Comparison of ENCODE assay signal across 8 cellular contexts in the genomic region with DNA sequence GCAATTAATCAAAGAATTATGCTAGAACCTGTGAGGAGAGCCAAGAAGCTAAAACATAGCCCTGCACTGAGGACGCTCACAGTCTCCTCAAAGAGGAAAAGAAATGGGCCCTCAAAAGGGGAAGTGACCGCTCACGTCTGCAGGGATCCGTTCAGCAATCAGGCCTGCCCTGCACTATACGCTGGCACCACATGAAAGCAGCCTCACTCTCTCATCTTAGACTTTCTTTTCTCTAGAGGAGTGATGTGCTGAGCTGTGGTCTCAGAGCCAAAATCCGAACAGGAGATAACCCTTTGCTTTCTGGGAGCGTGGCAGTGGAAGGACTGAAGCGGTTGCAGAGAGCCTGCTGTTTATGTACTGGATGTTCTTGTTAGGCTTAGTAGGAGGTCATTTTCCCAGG. TPM values are rescaled to one million over a fixed set of nuclear protein-coding genes. Genes with fewer than 3 reads are reported as not detected.
DNase-seq lines count a peak whose midpoint lies in the region; ATAC-seq and TF ChIP-seq lines count a peak whose summit lies in the region.

No MANE protein-coding gene starts in this region.

- H3K9me3 ChIP-seq in left lung, result no peaks in the 10 kb centered on the region

- no peaks in the 10 kb centered on the region for H3K36me3 Mint-ChIP-seq in nephron progenitor cell (ENCODE audit: low read depth)

- H3K27ac Mint-ChIP-seq in nephron progenitor cell, result no peak overlapping the region

- peak overlapping the region in 1 of 2 donors; percentile 51 for H3K27ac ChIP-seq in left lung

- TF ChIP-seq CTCF in left lung (IDR thresholded peaks at IDR 0.05), result no peak
- no peak for TF ChIP-seq CTCF in nephron progenitor cell (IDR thresholded peaks at IDR 0.05)

- peaks cover 10 to 82% of the 10 kb centered on the region in 2 donors for H3K4me1 ChIP-seq in left lung

- DNase-seq in RPMI8226, result peak; percentile 63
- peak in 1 of 2 donors; percentile 55 for DNase-seq in left lung
- DNase-seq in DMS153 treated with DMSO at 0.1 percent for 48 hours (lab: John Stamatoyannopoulos, UW; ENCODE audit: unreplicated experiment), result no peak
- no peak for DNase-seq in NCI-H2196 (lab: John Stamatoyannopoulos, UW; ENCODE audit: unreplicated experiment)
- no peak for DNase-seq in nephron progenitor cell

- H3K36me3 ChIP-seq in left lung, result no peaks in the 10 kb centered on the region

- H3K27me3 ChIP-seq in left lung, result no peaks in the 10 kb centered on the region

- ATAC-seq in GM18502 (IDR thresholded peaks at IDR 0.05; ENCODE audit: poor library complexity, unreplicated experiment) (peak; percentile 67), HG02798 (IDR thresholded peaks at IDR 0.05; ENCODE audit: poor library complexity, unreplicated experiment) (peak; percentile 50), left lung (peak; percentile 66), GM21360 (IDR thresholded peaks at IDR 0.05; ENCODE audit: unreplicated experiment) (no peak)

- intact Hi-C loops in left lung (cut with DNase I), result no loop called here

- H3K27me3 Mint-ChIP-seq in nephron progenitor cell (ENCODE audit: low read depth, poor library complexity), result peaks cover 29% of the 10 kb centered on the region

- no peak overlapping the region for H3K4me3 Mint-ChIP-seq in nephron progenitor cell

- peaks cover 4% of the 10 kb centered on the region for H3K9me3 Mint-ChIP-seq in nephron progenitor cell

- no peaks in the 10 kb centered on the region for H3K4me1 Mint-ChIP-seq in nephron progenitor cell

- H3K4me3 ChIP-seq in left lung, result no peak overlapping the region

RNA-seq across cellular contexts. Expression of gene IL2RA, which starts 6.3 kb away (rescaled TPM):
- total RNA-seq in left lung, result 1 to 10 TPM; 1.7 to 4.1 TPM

RNA-seq across cellular contexts. Expression of gene RBM17, which starts 20.4 kb away (rescaled TPM):
- 10 to 100 TPM; 63.2 to 95.5 TPM for total RNA-seq in left lung
